32 cellular contexts compared by ENCODE assay signal in genomic region chr11:133661867-133662266, GRCh38.
"Had no signal": no experiment of that assay in that cellular context is flagged by ENCODE, and none has a peak within 500 bp of the region (broad histone marks: within the 10 kb centered on the region; RNA-seq: fewer than 3 reads in every experiment).

No MANE protein-coding gene starts in this region.

- H3K9me3 Mint-ChIP-seq: activated CD8-positive, alpha-beta T cell treated with anti-CD3 and anti-CD28 coated beads for 36 hours; activated T-cell treated with anti-CD3 and anti-CD28 coated beads, Interleukin-2, amount 50 U/mL, for 4 hours; T-helper 2 cell treated with Interferon-gamma antibody and Interleukin-4, amounts not matched to agents 5 μg/mL and 100 μg/mL, for 36 hours had no signal

- H3K4me1 Mint-ChIP-seq: activated B cell treated with CpG ODN at 0.5 μM for 24 hours; activated T-helper 17 cell treated with anti-CD3 and anti-CD28 coated beads, Interleukin-2, amount 50 U/mL, for 72 hours; T-helper 17 cell had no signal

- H3K4me3 Mint-ChIP-seq: activated B cell treated with CpG ODN at 0.5 μM for 24 hours; activated CD8-positive, alpha-beta T cell treated with anti-CD3 and anti-CD28 coated beads for 36 hours; activated naive CD8-positive, alpha-beta T cell; activated T-cell treated with anti-CD3 and anti-CD28 coated beads, Interleukin-2, amount 50 U/mL, for 4 hours; activated T-helper 17 cell treated with anti-CD3 and anti-CD28 coated beads, Interleukin-2, amount 50 U/mL, for 72 hours; T-helper 17 cell; T-helper 2 cell treated with Interferon-gamma antibody and Interleukin-4, amounts not matched to agents 5 μg/mL and 100 μg/mL, for 36 hours had no signal

- DNase-seq: activated B cell treated with CpG ODN at 0.5 μM for 24 hours; activated CD4-positive, alpha-beta T cell treated with anti-CD3 and anti-CD28 coated beads for 48 hours; activated CD4-positive, alpha-beta T cell treated with anti-CD3 and anti-CD28 coated beads, Interleukin-2, amount 50 U/mL, for 1 hour; activated CD4-positive, alpha-beta T cell treated with anti-CD3 and anti-CD28 coated beads, Interleukin-2, amount 50 U/mL, for 48 hours; activated CD8-positive, alpha-beta memory T cell treated with anti-CD3 and anti-CD28 coated beads for 24 hours; activated CD8-positive, alpha-beta T cell treated with anti-CD3 and anti-CD28 coated beads for 36 hours; activated effector memory CD4-positive, alpha-beta T cell treated with Interleukin-2 at 50 U/mL for 16 hours; activated gamma-delta T cell treated with Interleukin-2 at 50 U/mL for 16 hours; activated naive CD4-positive, alpha-beta T cell treated with anti-CD3 and anti-CD28 coated beads, Interleukin-2, amount 50 U/mL, for 16 hours; activated naive CD4-positive, alpha-beta T cell treated with Interleukin-2 at 50 U/mL for 16 hours; activated T-cell treated with anti-CD3 and anti-CD28 coated beads, Interleukin-2, amount 50 U/mL, for 4 hours; amniotic stem cell; aorta; body of pancreas; central memory CD4-positive, alpha-beta T cell; cerebellar nuclear complex; colonic mucosa; effector CD8-positive, alpha-beta T cell; esophagus squamous epithelium; foreskin melanocyte; heart left ventricle; T-helper 17 cell; T1000; WERI-Rb-1 had no signal

- H3K27me3 ChIP-seq: body of pancreas, cardiac muscle cell, colonic mucosa had no signal

- H3K27me3 Mint-ChIP-seq: activated B cell treated with CpG ODN at 0.5 μM for 24 hours; activated CD8-positive, alpha-beta T cell treated with anti-CD3 and anti-CD28 coated beads for 36 hours; activated naive CD8-positive, alpha-beta T cell; T-helper 17 cell had no signal

- H3K4me1 ChIP-seq: body of pancreas, breast epithelium, colonic mucosa, esophagus squamous epithelium, gastroesophageal sphincter, heart left ventricle had no signal

- H3K27ac Mint-ChIP-seq: activated B cell treated with CpG ODN at 0.5 μM for 24 hours; activated CD8-positive, alpha-beta T cell treated with anti-CD3 and anti-CD28 coated beads for 36 hours; activated naive CD8-positive, alpha-beta T cell; activated T-helper 17 cell treated with anti-CD3 and anti-CD28 coated beads, Interleukin-2, amount 50 U/mL, for 72 hours; T-helper 17 cell; T-helper 2 cell treated with Interferon-gamma antibody and Interleukin-4, amounts not matched to agents 5 μg/mL and 100 μg/mL, for 36 hours had no signal

- H3K9me3 ChIP-seq: colonic mucosa had no signal

- ATAC-seq: activated CD4-positive, CD25-positive, alpha-beta regulatory T cell treated with anti-CD3 and anti-CD28 coated beads, Interleukin-2, amount 50 U/mL, for 24 hours; activated CD8-positive, alpha-beta T cell treated with anti-CD3 and anti-CD28 coated beads for 36 hours; activated T-cell treated with anti-CD3 and anti-CD28 coated beads, Interleukin-2, amount 50 U/mL, for 4 hours; activated T-helper 17 cell treated with anti-CD3 and anti-CD28 coated beads, Interleukin-2, amount 50 U/mL, for 72 hours; body of pancreas; gastroesophageal sphincter; heart left ventricle; T-helper 17 cell had no signal

- H3K27ac ChIP-seq: body of pancreas, breast epithelium, cardiac muscle cell, colonic mucosa, epithelial cell of prostate, esophagus squamous epithelium, gastroesophageal sphincter, heart left ventricle, WERI-Rb-1 had no signal

- H3K36me3 Mint-ChIP-seq: activated naive CD8-positive, alpha-beta T cell had no signal
